Comparison of ENCODE assay signal across 8 cellular contexts in genomic region chr17:30824356-30825145, GRCh38. TPM values are rescaled to one million over a fixed set of nuclear protein-coding genes. Genes with fewer than 3 reads are reported as not detected.
DNase-seq lines count a peak whose midpoint lies in the region; ATAC-seq lines count a peak whose summit lies in the region.

CRLF3 (minus strand) TSS chr17:30824692; CDS start chr17:30824651, 41 bp downstream.

- DNase-seq in COLO668 (lab: John Stamatoyannopoulos, UW; ENCODE audit: unreplicated experiment) (peak; percentile 93), HT-29 (ENCODE audit: low spot score) (peak; percentile 93), NK-92 (lab: John Stamatoyannopoulos, UW; ENCODE audit: unreplicated experiment) (peak; percentile 46), memory B cell (ENCODE audit: low spot score in 2 of 2) (peak; percentile 85 to 87)
- peak; percentile 94 for DNase-seq in activated CD8-positive, alpha-beta memory T cell treated with anti-CD3 and anti-CD28 coated beads for 24 hours
- peak; percentile 78 to 84 (median 83) for DNase-seq in effector memory CD4-positive, alpha-beta T cell
- DNase-seq in stimulated activated CD8-positive, alpha-beta memory T cell treated with anti-CD3 and anti-CD28 coated beads, Interleukin-12 subunit alpha, Interleukin-12 subunit beta, amount 100 ng/mL, for 1 hour (ENCODE audit: low read depth), result peak; percentile 78

- peak within 1 kb of the TSS; percentile 99 for H3K4me3 ChIP-seq in effector memory CD4-positive, alpha-beta T cell (ENCODE audit: insufficient read depth, low read depth, low read length, poor library complexity, severe bottlenecking)

- peaks cover 24% of the 10 kb centered on the region for H3K4me1 Mint-ChIP-seq in memory B cell

- no peaks in the 10 kb centered on the region for H3K36me3 ChIP-seq in effector memory CD4-positive, alpha-beta T cell (ENCODE audit: control insufficient read depth, insufficient read depth, low read length)

- no peaks in the 10 kb centered on the region for H3K9me3 ChIP-seq in effector memory CD4-positive, alpha-beta T cell (ENCODE audit: control insufficient read depth, low read length)

- H3K27me3 Mint-ChIP-seq in memory B cell, result no peaks in the 10 kb centered on the region

- H3K4me3 Mint-ChIP-seq in memory B cell, result peak within 1 kb of the TSS; percentile 98

- H3K4me1 ChIP-seq in effector memory CD4-positive, alpha-beta T cell (ENCODE audit: control insufficient read depth, insufficient read depth, low read length, poor library complexity, severe bottlenecking), result peaks cover 37% of the 10 kb centered on the region

- ATAC-seq in GM19468 (IDR thresholded peaks at IDR 0.05; ENCODE audit: extremely low read depth, unreplicated experiment), result peak; percentile 62
- ATAC-seq in memory B cell (ENCODE audit: low read depth), result peak; percentile 94

- peak within 1 kb of the TSS; percentile 88 for H3K27ac ChIP-seq in effector memory CD4-positive, alpha-beta T cell (ENCODE audit: insufficient read depth, low read length, poor library complexity, severe bottlenecking)

- peak within 1 kb of the TSS; percentile 88 for H3K27ac Mint-ChIP-seq in memory B cell

- H3K9me3 Mint-ChIP-seq in memory B cell, result no peaks in the 10 kb centered on the region

- H3K27me3 ChIP-seq in effector memory CD4-positive, alpha-beta T cell (replicated peaks; ENCODE audit: control insufficient read depth, insufficient read depth, low read length, poor library complexity, severe bottlenecking), result no peaks in the 10 kb centered on the region

- H3K36me3 Mint-ChIP-seq in memory B cell, result peaks cover 2% of the 10 kb centered on the region

RNA-seq across cellular contexts. Expression of gene CRLF3, which starts in this region (rescaled TPM):
- 6.8 and 6.9 TPM in 2 replicates for total RNA-seq in HT-29 (2014; rRNA removed; shearing (Covaris generic))

Comparison
In these comparisons a context has a peak if more than half of its experiments do, and no peak if none do; other contexts are left out.
1. Peak in every context shown above with its lines: DNase-seq, ATAC-seq, H3K4me3 ChIP-seq and H3K27ac ChIP-seq.